1 cellular context compared by ENCODE assay signal in genomic region chr5:150512368-150512747, GRCh38.
TF ChIP-seq lines count a peak whose summit lies in the region.

No MANE protein-coding gene starts in this region.

TF ChIP-seq in IMR-90, 13 proteins besides CTCF, POLR2A, EP300 and RAD21:
- TF ChIP-seq, protein P1, sequence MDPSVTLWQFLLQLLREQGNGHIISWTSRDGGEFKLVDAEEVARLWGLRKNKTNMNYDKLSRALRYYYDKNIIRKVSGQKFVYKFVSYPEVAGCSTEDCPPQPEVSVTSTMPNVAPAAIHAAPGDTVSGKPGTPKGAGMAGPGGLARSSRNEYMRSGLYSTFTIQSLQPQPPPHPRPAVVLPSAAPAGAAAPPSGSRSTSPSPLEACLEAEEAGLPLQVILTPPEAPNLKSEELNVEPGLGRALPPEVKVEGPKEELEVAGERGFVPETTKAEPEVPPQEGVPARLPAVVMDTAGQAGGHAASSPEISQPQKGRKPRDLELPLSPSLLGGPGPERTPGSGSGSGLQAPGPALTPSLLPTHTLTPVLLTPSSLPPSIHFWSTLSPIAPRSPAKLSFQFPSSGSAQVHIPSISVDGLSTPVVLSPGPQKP (IDR thresholded peaks at IDR 0.05; ENCODE audit: borderline replicate concordance, low read depth, low read length): no peak
- TF ChIP-seq MAFK (IDR thresholded peaks at IDR 0.05; ENCODE audit: low read depth, low read length): no peak
- TF ChIP-seq FOS (IDR thresholded peaks at IDR 0.05; ENCODE audit: low read depth, low read length): no peak
- TF ChIP-seq BHLHE40 (IDR thresholded peaks at IDR 0.05; ENCODE audit: low read depth, low read length): no peak
- TF ChIP-seq MXI1 (IDR thresholded peaks at IDR 0.05; ENCODE audit: borderline replicate concordance, low read depth, low read length): no peak
- no peak for TF ChIP-seq NFE2L2 (IDR thresholded peaks at IDR 0.05; ENCODE audit: low read depth, low read length)
- no peak for TF ChIP-seq SMC3 (IDR thresholded peaks at IDR 0.05; ENCODE audit: low read depth, low read length)
- TF ChIP-seq CEBPB (IDR thresholded peaks at IDR 0.05; ENCODE audit: low read depth, low read length): no peak
- no peak for TF ChIP-seq CHD1 (IDR thresholded peaks at IDR 0.05; ENCODE audit: low read depth, low read length)
- no peak for TF ChIP-seq MAZ (IDR thresholded peaks at IDR 0.05; ENCODE audit: borderline replicate concordance, low read depth, low read length)
- TF ChIP-seq, protein P2, sequence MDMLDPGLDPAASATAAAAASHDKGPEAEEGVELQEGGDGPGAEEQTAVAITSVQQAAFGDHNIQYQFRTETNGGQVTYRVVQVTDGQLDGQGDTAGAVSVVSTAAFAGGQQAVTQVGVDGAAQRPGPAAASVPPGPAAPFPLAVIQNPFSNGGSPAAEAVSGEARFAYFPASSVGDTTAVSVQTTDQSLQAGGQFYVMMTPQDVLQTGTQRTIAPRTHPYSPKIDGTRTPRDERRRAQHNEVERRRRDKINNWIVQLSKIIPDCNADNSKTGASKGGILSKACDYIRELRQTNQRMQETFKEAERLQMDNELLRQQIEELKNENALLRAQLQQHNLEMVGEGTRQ (IDR thresholded peaks at IDR 0.05; ENCODE audit: low read depth, low read length): no peak
- TF ChIP-seq RCOR1 (IDR thresholded peaks at IDR 0.05; ENCODE audit: insufficient replicate concordance, low read length): no peak
- no peak for TF ChIP-seq RFX5 (IDR thresholded peaks at IDR 0.05; ENCODE audit: low read depth, low read length)
